8 cellular contexts compared by ENCODE assay signal in genomic region chr6:111552241-111552744, GRCh38.
DNase-seq lines count a peak whose midpoint lies in the region; ATAC-seq lines count a peak whose summit lies in the region.

No MANE protein-coding gene starts in this region.

- H3K27ac Mint-ChIP-seq in T-helper 2 cell treated with Interferon-gamma antibody and Interleukin-4, amounts not matched to agents 5 μg/mL and 100 μg/mL, for 36 hours = no peak overlapping the region

- peak; percentile 97 for DNase-seq in DMS 273 treated with DMSO at 0.1 percent for 48 hours (lab: John Stamatoyannopoulos, UW)
- peak; percentile 94 for DNase-seq in NCI-H2107 treated with DMSO at 0.1 percent for 48 hours (lab: John Stamatoyannopoulos, UW; ENCODE audit: unreplicated experiment)
- peak; percentile 87 for DNase-seq in cerebellar cortex (ENCODE audit: low spot score)
- DNase-seq in superior temporal gyrus (ENCODE audit: extremely low spot score) = peak; percentile 83
- DNase-seq in activated effector memory CD4-positive, alpha-beta T cell treated with Interleukin-2 at 50 U/mL for 16 hours = no peak
- no peak for DNase-seq in T-helper 2 cell treated with Interferon-gamma antibody and Interleukin-4, amounts not matched to agents 5 μg/mL and 100 μg/mL, for 36 hours (ENCODE audit: low spot score)

- peaks cover 5% of the 10 kb centered on the region for H3K36me3 Mint-ChIP-seq in T-helper 2 cell treated with Interferon-gamma antibody and Interleukin-4, amounts not matched to agents 5 μg/mL and 100 μg/mL, for 36 hours (ENCODE audit: low read depth)

- peak overlapping the region; percentile 47 for H3K27ac ChIP-seq in layer of hippocampus (ENCODE audit: low read depth, low read length)

- no peak for ATAC-seq in HG03108 (IDR thresholded peaks at IDR 0.05; ENCODE audit: unreplicated experiment)

- H3K27me3 Mint-ChIP-seq in T-helper 2 cell treated with Interferon-gamma antibody and Interleukin-4, amounts not matched to agents 5 μg/mL and 100 μg/mL, for 36 hours (ENCODE audit: low read depth) = no peaks in the 10 kb centered on the region

- no peaks in the 10 kb centered on the region for H3K9me3 Mint-ChIP-seq in T-helper 2 cell treated with Interferon-gamma antibody and Interleukin-4, amounts not matched to agents 5 μg/mL and 100 μg/mL, for 36 hours

- no peaks in the 10 kb centered on the region for H3K27me3 ChIP-seq in layer of hippocampus (ENCODE audit: control insufficient read depth, insufficient read depth, low read length)

- H3K4me1 Mint-ChIP-seq in T-helper 2 cell treated with Interferon-gamma antibody and Interleukin-4, amounts not matched to agents 5 μg/mL and 100 μg/mL, for 36 hours (ENCODE audit: low read depth) = peaks cover 16% of the 10 kb centered on the region

- H3K4me3 Mint-ChIP-seq in T-helper 2 cell treated with Interferon-gamma antibody and Interleukin-4, amounts not matched to agents 5 μg/mL and 100 μg/mL, for 36 hours = no peak overlapping the region

Comparison
In these comparisons a context has a peak if more than half of its experiments do, and no peak if none do; other contexts are left out.
1. DNase-seq: peak in DMS 273 treated with DMSO at 0.1 percent for 48 hours (single experiment), NCI-H2107 treated with DMSO at 0.1 percent for 48 hours (single experiment), cerebellar cortex (single experiment) and superior temporal gyrus (single experiment); none in activated effector memory CD4-positive, alpha-beta T cell treated with Interleukin-2 at 50 U/mL for 16 hours (single experiment) and T-helper 2 cell treated with Interferon-gamma antibody and Interleukin-4, amounts not matched to agents 5 μg/mL and 100 μg/mL, for 36 hours (single experiment).